ENCODE assay signal across 19 cellular contexts in the genomic region with DNA sequence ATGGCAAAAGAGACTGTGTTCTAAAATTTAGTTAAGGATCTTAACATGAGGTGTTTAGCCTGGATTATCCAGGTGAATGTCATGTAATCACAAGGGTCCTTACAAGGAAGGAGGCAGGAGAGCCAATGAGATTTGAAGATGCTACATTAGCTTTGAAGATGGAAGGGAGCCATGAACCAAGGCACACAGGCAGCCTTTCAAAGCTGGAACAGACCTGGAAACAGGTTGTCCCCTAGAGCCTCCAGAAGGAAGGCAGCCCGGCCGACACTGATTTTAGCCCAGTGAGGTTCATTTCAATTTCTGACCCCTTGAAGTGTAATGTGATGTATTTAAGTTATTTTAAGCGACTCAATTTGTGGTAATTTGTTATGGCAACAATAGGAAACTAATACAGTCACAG.
DNase-seq lines count a peak whose midpoint lies in the region; ATAC-seq lines count a peak whose summit lies in the region.
"Had no signal": no experiment of that assay in that cellular context is flagged by ENCODE, and none has a peak within 500 bp of the region (broad histone marks: within the 10 kb centered on the region; RNA-seq: fewer than 3 reads in every experiment).

No MANE protein-coding gene starts in this region.

- WGBS in trophoblast cell (ENCODE audit: extremely low coverage, insufficient coverage, insufficient read length), result no CpG with 5 or more reads among the region's 3 CpGs

- no peaks in the 10 kb centered on the region for H3K79me2 ChIP-seq in trophoblast cell (ENCODE audit: control insufficient read depth, insufficient read depth, low read length, poor library complexity)

- H3K4me3 Mint-ChIP-seq in T-helper 17 cell, result no peak overlapping the region
- H3K4me3 Mint-ChIP-seq: CD14-positive monocyte; CD4-positive, alpha-beta memory T cell; CD4-positive, CD25-positive, alpha-beta regulatory T cell; CD8-positive, alpha-beta memory T cell had no signal

- H2BK5ac ChIP-seq in trophoblast cell (ENCODE audit: low read depth, low read length, poor library complexity), result no peak overlapping the region

- peaks cover 22% of the 10 kb centered on the region for H3K4me1 Mint-ChIP-seq in T-helper 17 cell
- H3K4me1 Mint-ChIP-seq: CD14-positive monocyte had no signal

- H3K9ac ChIP-seq in trophoblast cell (ENCODE audit: low read length), result no peak overlapping the region
- H3K9ac ChIP-seq: BLaER1 had no signal

- H4K12ac ChIP-seq in trophoblast cell (ENCODE audit: low read depth, low read length), result no peak overlapping the region

- no peak overlapping the region for H3K4me3 ChIP-seq in trophoblast cell (ENCODE audit: low read depth, low read length)
- H3K4me3 ChIP-seq: BLaER1, GM12878 had no signal

- peaks cover 15% of the 10 kb centered on the region for H3K79me1 ChIP-seq in trophoblast cell (ENCODE audit: low read length)

- peaks cover 8 to 20% of the 10 kb centered on the region in 2 experiments for H3K4me1 ChIP-seq in trophoblast cell (ENCODE audit: control insufficient read depth in 1 of 2, insufficient read depth in 2 of 2, low read length in 2 of 2)

- H4K91ac ChIP-seq in trophoblast cell (ENCODE audit: low read depth, low read length), result no peak overlapping the region

- H3K36me3 ChIP-seq in trophoblast cell (ENCODE audit: control insufficient read depth in 1 of 2, insufficient read depth in 2 of 2, low read length in 2 of 2), result peaks cover 4 to 5% of the 10 kb centered on the region in 2 experiments
- H3K36me3 ChIP-seq: BE2C, BLaER1 had no signal

- no peak overlapping the region for H3K27ac ChIP-seq in trophoblast cell (ENCODE audit: low read depth, low read length)
- H3K27ac ChIP-seq: BLaER1 had no signal

- H2BK120ac ChIP-seq in trophoblast cell (ENCODE audit: insufficient read depth, low read length, poor library complexity), result no peak overlapping the region

- peak overlapping the region; percentile 25 for H3K18ac ChIP-seq in trophoblast cell (ENCODE audit: low read length)

- H3K36me3 Mint-ChIP-seq in T-helper 17 cell (ENCODE audit: low read depth), result peaks cover 6% of the 10 kb centered on the region

- no peak overlapping the region for H3K4ac ChIP-seq in trophoblast cell (ENCODE audit: low read depth, low read length)

- H3K14ac ChIP-seq in trophoblast cell (ENCODE audit: low read length), result no peak overlapping the region

- no peaks in the 10 kb centered on the region for H3K27me3 ChIP-seq in trophoblast cell (ENCODE audit: insufficient read depth, low read length)
- H3K27me3 ChIP-seq: BE2C, BLaER1 had no signal

- H3K27ac Mint-ChIP-seq in T-helper 17 cell, result peak overlapping the region; percentile 6
- H3K27ac Mint-ChIP-seq: CD14-positive monocyte; CD4-positive, alpha-beta memory T cell; CD8-positive, alpha-beta memory T cell had no signal

- peak overlapping the region; percentile 24 for H2BK12ac ChIP-seq in trophoblast cell (ENCODE audit: low read length)

- no peaks in the 10 kb centered on the region for H3K27me3 Mint-ChIP-seq in T-helper 17 cell
- H3K27me3 Mint-ChIP-seq: CD4-positive, alpha-beta memory T cell; CD4-positive, CD25-positive, alpha-beta regulatory T cell; CD8-positive, alpha-beta memory T cell had no signal

- H2AFZ ChIP-seq in trophoblast cell (ENCODE audit: insufficient read depth, low read length, poor library complexity), result no peak overlapping the region

- H2AK5ac ChIP-seq in trophoblast cell (ENCODE audit: low read length), result no peak overlapping the region

- no peak overlapping the region for H3K23ac ChIP-seq in trophoblast cell (ENCODE audit: low read length)

- H3K9me3 ChIP-seq in T-helper 17 cell (ENCODE audit: control insufficient read depth, low read length, poor library complexity, severe bottlenecking) (no peaks in the 10 kb centered on the region), trophoblast cell (ENCODE audit: insufficient read depth, low read depth, low read length) (no peaks in the 10 kb centered on the region)
- H3K9me3 ChIP-seq: BE2C, BLaER1 had no signal

- in situ Hi-C loops in G401 (cut with HindIII; ENCODE audit: low sequenced_read_pairs), result no loop called here

- DNase-seq in G401 (ENCODE audit: low spot score) (peak; percentile 83), T-helper 17 cell (no peak), trophoblast cell (no peak), kidney glomerular epithelial cell (lab: John Stamatoyannopoulos, UW) (no peak)
- DNase-seq: 8988T; ACHN; BE2C; CD4-positive, alpha-beta memory T cell; CD4-positive, CD25-positive, alpha-beta regulatory T cell; CD8-positive, alpha-beta memory T cell; COR-L47; DMS 273 treated with DMSO at 0.1 percent for 48 hours; DMS153; DMS79 treated with DMSO at 0.1 percent for 48 hours; GDM1 had no signal

- no peak for ATAC-seq in T-helper 17 cell
- no peak for ATAC-seq in HG03135 (IDR thresholded peaks at IDR 0.05; ENCODE audit: unreplicated experiment)
- ATAC-seq: GM12878 had no signal

- no peak overlapping the region for H3K4me2 ChIP-seq in trophoblast cell (ENCODE audit: low read length)
- H3K4me2 ChIP-seq: BLaER1 had no signal

- no peak overlapping the region for H4K8ac ChIP-seq in trophoblast cell (ENCODE audit: low read depth, low read length)
